8 cellular contexts compared by ENCODE assay signal in genomic region chr16:77190478-77191258, GRCh38. TPM values are rescaled to one million over a fixed set of nuclear protein-coding genes. Genes with fewer than 3 reads are reported as not detected.
A peak's percentile ranks its signal among the peaks of the same experiment; 100 is the strongest.
DNase-seq lines count a peak whose midpoint lies in the region; ATAC-seq and TF ChIP-seq lines count a peak whose summit lies in the region.

Gene MON1B (plus strand): TSS chr16:77191190. CDS start chr16:77191486, 296 bp downstream.

- no peak for TF ChIP-seq CTCF in hepatocyte (IDR thresholded peaks at IDR 0.05; ENCODE audit: poor library complexity)

- DNase-seq in NCI-H2081 (lab: John Stamatoyannopoulos, UW), result peak; percentile 93 to 98
- peak; percentile 88 for DNase-seq in T1000 (lab: John Stamatoyannopoulos, UW)
- DNase-seq in astrocyte of the hippocampus (ENCODE audit: low read depth, low spot score), result peak; percentile 99
- peak; percentile 98 for DNase-seq in hepatocyte (ENCODE audit: low spot score)
- peak; percentile 99 for DNase-seq in renal cortical epithelial cell (ENCODE audit: low read depth)
- no peak for DNase-seq in cortex of kidney (lab: John Stamatoyannopoulos, UW)

- no peaks in the 10 kb centered on the region for H3K27me3 ChIP-seq in hepatocyte

- peaks cover 22% of the 10 kb centered on the region for H3K79me2 ChIP-seq in hepatocyte

- no peaks in the 10 kb centered on the region for H3K36me3 ChIP-seq in hepatocyte (replicated peaks; ENCODE audit: insufficient read depth, low read depth)

- H4K20me1 ChIP-seq in hepatocyte (ENCODE audit: insufficient read depth, poor library complexity, severe bottlenecking), result no peaks in the 10 kb centered on the region

- H3K9me3 ChIP-seq in hepatocyte (ENCODE audit: low read depth), result no peaks in the 10 kb centered on the region

- peak within 1 kb of the TSS; percentile 38 for H3K4me3 ChIP-seq in hepatocyte

- H3K4me2 ChIP-seq in hepatocyte, result peak within 1 kb of the TSS; percentile 87

- H3K27ac ChIP-seq in hepatocyte, result peak within 1 kb of the TSS; percentile 85

- no peaks in the 10 kb centered on the region for H3K9me2 ChIP-seq in hepatocyte (replicated peaks; ENCODE audit: insufficient read depth)

- peaks cover 8% of the 10 kb centered on the region for H3K4me1 ChIP-seq in hepatocyte (ENCODE audit: insufficient read depth)

- WGBS in hepatocyte (ENCODE audit: low lambda C conversion rate, missing lambda C conversion rate), result under 1% methylated on average over 63 of the region's 63 CpGs

- ATAC-seq in GM18508 (IDR thresholded peaks at IDR 0.05; ENCODE audit: insufficient read depth, unreplicated experiment) (peak; percentile 91), HG03025 (IDR thresholded peaks at IDR 0.05; ENCODE audit: low FRiP score, unreplicated experiment) (peak; percentile 98)

- peak within 1 kb of the TSS; percentile 86 for H2AFZ ChIP-seq in hepatocyte

RNA-seq across cellular contexts. Expression of gene MON1B, which starts in this region (rescaled TPM):
- total RNA-seq in hepatocyte (13.4 and 13.5 TPM in 2 replicates), renal cortical epithelial cell (7.8 and 14.1 TPM in 2 replicates)
- 35.4 and 42.3 TPM in 2 replicates for polyA plus RNA-seq in hepatocyte
